ENCODE assay signal across 8 cellular contexts in the genomic region with DNA sequence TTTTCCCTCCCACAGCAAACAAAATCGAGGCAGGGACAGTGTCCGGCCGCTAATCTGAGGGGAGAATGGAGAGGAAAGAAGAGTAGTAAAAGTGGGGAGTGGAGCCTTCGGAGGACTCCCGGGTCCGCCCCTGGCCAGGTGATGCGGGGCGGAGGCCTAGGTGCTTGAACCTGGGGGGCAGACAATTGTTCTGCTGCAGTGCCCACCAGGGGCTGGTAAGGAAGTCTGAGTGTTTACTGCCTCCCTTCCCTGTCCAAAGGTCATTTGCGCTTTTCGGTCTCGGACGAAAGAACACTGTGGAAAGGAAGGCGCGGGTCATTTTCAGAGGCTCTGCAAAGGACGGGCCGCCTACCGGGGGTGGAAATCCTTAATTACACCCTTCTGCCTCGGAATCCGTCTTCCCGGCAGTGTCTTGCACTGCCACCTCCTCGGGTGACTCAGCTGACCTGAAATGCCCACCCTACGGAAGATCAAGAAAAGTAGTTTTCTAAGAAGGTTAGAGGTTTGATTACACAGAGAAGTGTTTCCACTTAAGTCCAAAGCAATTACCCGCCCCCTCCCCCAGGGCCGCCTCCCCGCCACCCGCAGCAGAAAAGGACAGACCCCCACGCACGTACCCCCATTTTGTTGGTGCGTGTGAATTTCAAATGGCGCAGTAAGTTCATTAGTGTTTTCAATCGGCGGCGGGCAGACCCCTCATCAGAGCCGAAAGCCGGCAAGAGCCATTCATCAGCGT.
DNase-seq lines count a peak whose midpoint lies in the region; ATAC-seq and TF ChIP-seq lines count a peak whose summit lies in the region.

No MANE protein-coding gene starts in this region.

- DNase-seq in Right ventricle myocardium superior (no peak), cardiac septum (ENCODE audit: low spot score) (no peak), brain microvascular endothelial cell (no peak), lower lobe of right lung (no peak)

- H3K4me3 ChIP-seq in brain microvascular endothelial cell (ENCODE audit: low read depth, low read length) (peak overlapping the region; percentile 77), lower lobe of right lung (peak overlapping the region; percentile 51), urinary bladder (ENCODE audit: low read depth, low read length) (peak overlapping the region; percentile 83)

- H3K27ac ChIP-seq in brain microvascular endothelial cell (peak overlapping the region; percentile 76), lower lobe of right lung (no peak overlapping the region), urinary bladder (ENCODE audit: low read depth) (no peak overlapping the region)

- TF ChIP-seq CTCF in brain microvascular endothelial cell (IDR thresholded peaks at IDR 0.05; ENCODE audit: low read depth, low read length, missing control alignments), result no peak
- no peak for TF ChIP-seq CTCF in lower lobe of right lung (IDR thresholded peaks at IDR 0.05)

- in situ Hi-C loops in brain microvascular endothelial cell (cut with HindIII; ENCODE audit: low pct_ligation_motif_present, low sequenced_read_pairs), result no loop called here

- ATAC-seq in Right ventricle myocardium superior (ENCODE audit: poor library complexity) (peak; percentile 31), lower lobe of right lung (peak; percentile 4 to 14), HG03439 (IDR thresholded peaks at IDR 0.05; ENCODE audit: unreplicated experiment) (no peak), GM21367 (IDR thresholded peaks at IDR 0.05; ENCODE audit: unreplicated experiment) (no peak), GM21723 (IDR thresholded peaks at IDR 0.05; ENCODE audit: unreplicated experiment) (no peak)

- 1% methylated on average over 36 of the region's 36 CpGs for WGBS in urinary bladder

- H3K4me1 ChIP-seq in lower lobe of right lung, result peaks cover 19% of the 10 kb centered on the region
- no peaks in the 10 kb centered on the region for H3K4me1 ChIP-seq in urinary bladder (ENCODE audit: insufficient read depth)

- intact Hi-C loops in Right ventricle myocardium superior (cut with DNase I) (no loop called here), cardiac septum (cut with DNase I) (no loop called here), lower lobe of right lung (cut with DNase I) (no loop called here)

- H3K27me3 ChIP-seq in brain microvascular endothelial cell (replicated peaks) (no peaks in the 10 kb centered on the region), lower lobe of right lung (ENCODE audit: low read depth) (peaks cover 73% of the 10 kb centered on the region)

- no peaks in the 10 kb centered on the region for H3K36me3 ChIP-seq in brain microvascular endothelial cell (replicated peaks)
- no peaks in the 10 kb centered on the region for H3K36me3 ChIP-seq in lower lobe of right lung
- no peaks in the 10 kb centered on the region for H3K36me3 ChIP-seq in urinary bladder (ENCODE audit: insufficient read depth)

- no peaks in the 10 kb centered on the region for H3K9me3 ChIP-seq in lower lobe of right lung

Comparison
In these comparisons a context has a peak if more than half of its experiments do, and no peak if none do; other contexts are left out.
1. ATAC-seq: peak in Right ventricle myocardium superior (single experiment) and lower lobe of right lung (2 of 2); none in HG03439 (single experiment), GM21367 (single experiment) and GM21723 (single experiment).
2. Peak in every context shown above with its lines, with median percentiles within 50 percentile points of each other: H3K4me3 ChIP-seq.